ENCODE assay signal across 16 cellular contexts in genomic region chr7:12199363-12199762, GRCh38. TPM values are rescaled to one million over a fixed set of nuclear protein-coding genes. Genes with fewer than 3 reads are reported as not detected.
DNase-seq lines count a peak whose midpoint lies in the region; ATAC-seq and TF ChIP-seq lines count a peak whose summit lies in the region.
"Had no signal": no experiment of that assay in that cellular context is flagged by ENCODE, and none has a peak within 500 bp of the region (broad histone marks: within the 10 kb centered on the region; RNA-seq: fewer than 3 reads in every experiment).

No MANE protein-coding gene starts in this region.

- no peak overlapping the region for H4K91ac ChIP-seq in mesenchymal stem cell (ENCODE audit: low read length)

- H3K79me2 ChIP-seq in PC-9 (ENCODE audit: low read depth) = no peaks in the 10 kb centered on the region

- TF ChIP-seq CTCF in PC-9 (conservative IDR thresholded peaks at IDR 0.05) = no peak
- no peak for TF ChIP-seq CTCF in epithelial cell of esophagus (IDR thresholded peaks at IDR 0.05; ENCODE audit: insufficient read depth, low read depth, low read length, missing control alignments)
- no peak for TF ChIP-seq CTCF in osteocyte (IDR thresholded peaks at IDR 0.05)

- H3K9me3 ChIP-seq in PC-9 (ENCODE audit: insufficient read depth, low read depth) (no peaks in the 10 kb centered on the region), mesenchymal stem cell (ENCODE audit: control insufficient read depth, low read length) (no peaks in the 10 kb centered on the region)
- H3K9me3 ChIP-seq: gastrocnemius medialis had no signal

- DNase-seq in H4 (ENCODE audit: low spot score) (peak; percentile 35), PC-9 (peak in 1 of 2 experiments; percentile 91), epithelial cell of esophagus (ENCODE audit: low read depth) (peak; percentile 67), mesenchymal stem cell (peak; percentile 18), AG08395 (ENCODE audit: low spot score) (no peak), osteocyte (ENCODE audit: extremely low spot score, unreplicated experiment) (no peak), NCI-H1694 treated with DMSO at 0.1 percent for 48 hours (lab: John Stamatoyannopoulos, UW) (no peak)
- DNase-seq: activated B cell treated with CpG ODN at 0.5 μM for 24 hours; activated naive CD8-positive, alpha-beta T cell treated with anti-CD3 and anti-CD28 coated beads, Interleukin-2, amount 50 U/mL, for 24 hours; COR-L47; gastrocnemius medialis; NCI-H2107; NCI-H774; RPMI8226; substantia nigra had no signal

- H3K4me1 ChIP-seq in PC-9 (replicated peaks; ENCODE audit: insufficient read depth) (peaks cover 21% of the 10 kb centered on the region), mesenchymal stem cell (ENCODE audit: control insufficient read depth, insufficient read depth, low read depth, low read length) (no peaks in the 10 kb centered on the region)
- H3K4me1 ChIP-seq: gastrocnemius medialis had no signal

- POLR2A ChIA-PET in PC-9 (lab: Charles Lee; ENCODE audit: unreplicated experiment) = interaction anchor here (0.7 kb wide), 1 partner anchor 11 kb away, joined by 5 read pairs; no protein-coding TSS in a partner anchor

- H3K18ac ChIP-seq in mesenchymal stem cell (ENCODE audit: low read depth in 1 of 2, low read length in 2 of 2) = no peak overlapping the region

- CTCF ChIA-PET in PC-9 (lab: Charles Lee) = no interaction called here

- no peaks in the 10 kb centered on the region for H3K36me3 ChIP-seq in PC-9 (ENCODE audit: low read depth)
- H3K36me3 ChIP-seq in mesenchymal stem cell (ENCODE audit: control insufficient read depth in 1 of 2, insufficient read depth in 2 of 2, low read depth in 1 of 2, low read length in 2 of 2) = no peaks in the 10 kb centered on the region
- H3K36me3 ChIP-seq: gastrocnemius medialis had no signal

- H3F3A ChIP-seq in PC-9 (ENCODE audit: insufficient read depth, low read depth) = 0 out of 2 replicates have a peak, but pooled peaks cover 2% of the 10 kb centered on the region

- H4K20me1 ChIP-seq in PC-9 (ENCODE audit: insufficient read depth) = no peaks in the 10 kb centered on the region

- intact Hi-C loops in PC-9 (cut with micrococcal nuclease; ENCODE audit: unreplicated experiment) = no loop called here

- no peak overlapping the region for H3K9ac ChIP-seq in mesenchymal stem cell (ENCODE audit: low read length)

- no peaks in the 10 kb centered on the region for H3K36me3 Mint-ChIP-seq in osteocyte (ENCODE audit: unreplicated experiment)

- H3K4me2 ChIP-seq in PC-9 (peak overlapping the region; percentile 24), mesenchymal stem cell (ENCODE audit: low read length, poor library complexity, severe bottlenecking) (no peak overlapping the region)

- H3K4me3 ChIP-seq in PC-9 = no peak overlapping the region
- no peak overlapping the region for H3K4me3 ChIP-seq in epithelial cell of esophagus (ENCODE audit: low read length)
- H3K4me3 ChIP-seq in mesenchymal stem cell (ENCODE audit: insufficient read depth in 1 of 2, low read depth in 1 of 2, low read length in 2 of 2) = no peak overlapping the region
- H3K4me3 ChIP-seq: gastrocnemius medialis had no signal

- no peaks in the 10 kb centered on the region for H3K9me3 Mint-ChIP-seq in osteocyte (ENCODE audit: unreplicated experiment)
- H3K9me3 Mint-ChIP-seq: activated B cell treated with CpG ODN at 0.5 μM for 24 hours; activated naive CD8-positive, alpha-beta T cell treated with anti-CD3 and anti-CD28 coated beads, Interleukin-2, amount 50 U/mL, for 24 hours had no signal

- H3K14ac ChIP-seq in mesenchymal stem cell (ENCODE audit: low read length in 2 of 2) = no peak overlapping the region

- H3K27ac ChIP-seq in PC-9 = peak overlapping the region; percentile 17
- H3K27ac ChIP-seq in mesenchymal stem cell (ENCODE audit: low read length, poor library complexity, severe bottlenecking) = no peak overlapping the region
- H3K27ac ChIP-seq: gastrocnemius medialis had no signal

- ATAC-seq in GM21619 (IDR thresholded peaks at IDR 0.05; ENCODE audit: unreplicated experiment) = no peak
- ATAC-seq: activated naive CD8-positive, alpha-beta T cell treated with anti-CD3 and anti-CD28 coated beads, Interleukin-2, amount 50 U/mL, for 24 hours; gastrocnemius medialis had no signal

- no peaks in the 10 kb centered on the region for H3K9me2 ChIP-seq in PC-9 (ENCODE audit: insufficient read depth)

- no peak overlapping the region for H3K4ac ChIP-seq in mesenchymal stem cell (ENCODE audit: low read depth in 1 of 2, low read length in 2 of 2)

- H3K4me1 Mint-ChIP-seq in osteocyte (ENCODE audit: unreplicated experiment) = no peaks in the 10 kb centered on the region
- H3K4me1 Mint-ChIP-seq: activated B cell treated with CpG ODN at 0.5 μM for 24 hours; activated naive CD8-positive, alpha-beta T cell treated with anti-CD3 and anti-CD28 coated beads, Interleukin-2, amount 50 U/mL, for 24 hours had no signal

- no peak overlapping the region for H2BK5ac ChIP-seq in mesenchymal stem cell (ENCODE audit: low read depth, low read length, poor library complexity, severe bottlenecking)

- no peak overlapping the region for H3K27ac Mint-ChIP-seq in osteocyte (ENCODE audit: unreplicated experiment)
- H3K27ac Mint-ChIP-seq: activated B cell treated with CpG ODN at 0.5 μM for 24 hours; activated naive CD8-positive, alpha-beta T cell treated with anti-CD3 and anti-CD28 coated beads, Interleukin-2, amount 50 U/mL, for 24 hours had no signal

- H3K79me1 ChIP-seq in mesenchymal stem cell (replicated peaks; ENCODE audit: low read length, poor library complexity, severe bottlenecking) = no peaks in the 10 kb centered on the region

- no peak overlapping the region for H4K8ac ChIP-seq in mesenchymal stem cell (ENCODE audit: low read length)

- H2AK5ac ChIP-seq in mesenchymal stem cell (ENCODE audit: low read length, severe bottlenecking) = no peak overlapping the region

- no peak overlapping the region for H3K4me3 Mint-ChIP-seq in osteocyte (ENCODE audit: unreplicated experiment)
- H3K4me3 Mint-ChIP-seq: activated B cell treated with CpG ODN at 0.5 μM for 24 hours; activated naive CD8-positive, alpha-beta T cell treated with anti-CD3 and anti-CD28 coated beads, Interleukin-2, amount 50 U/mL, for 24 hours had no signal

- peaks cover 27% of the 10 kb centered on the region for H3K27me3 Mint-ChIP-seq in osteocyte (ENCODE audit: unreplicated experiment)
- H3K27me3 Mint-ChIP-seq: activated naive CD8-positive, alpha-beta T cell treated with anti-CD3 and anti-CD28 coated beads, Interleukin-2, amount 50 U/mL, for 24 hours had no signal

- no TSS peak for BruUV-seq in PC-9 (replicated peaks; lab: Mats Ljungman, UMichigan)

- no peak overlapping the region for H3K23ac ChIP-seq in mesenchymal stem cell (ENCODE audit: low read length in 2 of 2)

- no peak overlapping the region for H2BK12ac ChIP-seq in mesenchymal stem cell (ENCODE audit: low read length in 2 of 2)

- H2BK15ac ChIP-seq in mesenchymal stem cell (ENCODE audit: low read depth, poor library complexity, severe bottlenecking) = no peak overlapping the region

- no peak overlapping the region for H2BK120ac ChIP-seq in mesenchymal stem cell (ENCODE audit: low read depth, low read length)

- H2AFZ ChIP-seq in PC-9 (no peak overlapping the region), mesenchymal stem cell (ENCODE audit: low read depth, low read length) (no peak overlapping the region)

- no peaks in the 10 kb centered on the region for H3K27me3 ChIP-seq in PC-9 (ENCODE audit: insufficient read depth, low read depth)
- H3K27me3 ChIP-seq in mesenchymal stem cell (ENCODE audit: control insufficient read depth in 1 of 2, insufficient read depth in 1 of 2, low read length in 2 of 2) = no peaks in the 10 kb centered on the region
- H3K27me3 ChIP-seq: gastrocnemius medialis had no signal

RNA-seq across cellular contexts. Expression of gene TMEM106B, which starts 11.7 kb away (rescaled TPM):
- 181 and 208 TPM in 2 replicates for total RNA-seq in H4 (2014; rRNA removed; shearing (Covaris generic))
- total RNA-seq in PC-9 (2021) (61.1 and 64.4 TPM in 2 replicates), osteocyte (61.7 and 64.0 TPM in 2 replicates)
- 37.8 TPM for polyA plus RNA-seq in mesenchymal stem cell (2013, experiment 1 of 2)
- polyA plus RNA-seq in mesenchymal stem cell (2013, experiment 2 of 2) = 40.9 TPM

Comparison
In these comparisons a context has a peak if more than half of its experiments do, and no peak if none do; other contexts are left out.
1. DNase-seq: peak in H4 (single experiment), epithelial cell of esophagus (single experiment) and mesenchymal stem cell (single experiment); none in AG08395 (single experiment), osteocyte (single experiment) and NCI-H1694 treated with DMSO at 0.1 percent for 48 hours (single experiment).